ENCODE assay signal across 8 cellular contexts in the genomic region with DNA sequence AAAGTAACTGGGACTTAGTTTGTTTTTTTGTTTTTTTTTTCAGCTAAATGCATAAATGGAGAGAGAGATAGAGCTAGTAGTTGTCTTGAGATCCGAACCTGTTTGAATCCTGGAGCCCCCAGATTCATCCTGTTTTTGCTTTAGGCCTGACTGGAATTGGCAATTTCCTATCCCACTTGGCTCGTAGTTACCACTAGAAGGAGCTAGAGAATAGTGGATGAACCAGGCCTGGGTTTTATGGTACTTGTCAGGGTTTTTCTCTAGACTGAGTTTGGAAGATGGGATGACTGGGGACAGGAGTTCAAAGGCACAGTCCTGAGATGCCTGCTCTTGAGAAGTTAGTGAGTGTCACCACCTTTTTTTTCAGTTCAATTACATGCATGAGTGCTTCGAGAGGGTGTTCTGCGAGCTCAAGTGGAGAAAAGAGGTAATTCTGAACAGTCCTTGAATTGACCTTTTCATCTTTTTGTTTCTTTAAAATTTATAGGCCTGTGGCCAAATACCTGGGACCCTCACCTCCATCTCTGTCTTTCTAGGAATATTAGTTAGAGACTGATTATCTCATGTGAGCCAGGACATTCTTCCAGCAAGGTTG. TPM values are rescaled to one million over a fixed set of nuclear protein-coding genes. Genes with fewer than 3 reads are reported as not detected.
DNase-seq lines count a peak whose midpoint lies in the region; FAIRE-seq and TF ChIP-seq lines count a peak whose summit lies in the region.

No MANE protein-coding gene starts in this region.

- TF ChIP-seq CTCF in CD14-positive monocyte (IDR thresholded peaks at IDR 0.05) (peak; percentile 31), fibroblast of pulmonary artery (IDR thresholded peaks at IDR 0.05; ENCODE audit: low read length, missing control alignments) (peak; percentile 85)

- CTCF ChIA-PET in activated CD4-positive, alpha-beta T cell treated with anti-CD3 and anti-CD28 coated beads, Interleukin-2, amount 10 ng/mL, durations not matched to agents 7 days and 5 days (lab: Charles Lee) = interaction anchor here (0.8 to 1.0 kb wide), 2 partner anchors 294 to 308 kb away, joined by 3 to 4 read pairs; partner anchors contain the start of gene PSMB4

- H3K27ac Mint-ChIP-seq in CD14-positive monocyte = peak overlapping the region; percentile 21 to 91 (median 47)
- H3K27ac Mint-ChIP-seq in activated CD4-positive, alpha-beta T cell treated with anti-CD3 and anti-CD28 coated beads, Interleukin-2, amount 10 ng/mL, durations not matched to agents 7 days and 5 days = no peak overlapping the region

- H3K9me3 Mint-ChIP-seq in CD14-positive monocyte = peaks cover 0 to 3% (median 0%) of the 10 kb centered on the region in 7 donors
- no peaks in the 10 kb centered on the region for H3K9me3 Mint-ChIP-seq in activated CD4-positive, alpha-beta T cell treated with anti-CD3 and anti-CD28 coated beads, Interleukin-2, amount 10 ng/mL, durations not matched to agents 7 days and 5 days

- POLR2A ChIA-PET in activated CD4-positive, alpha-beta T cell treated with anti-CD3 and anti-CD28 coated beads, Interleukin-2, amount 10 ng/mL, durations not matched to agents 7 days and 5 days (lab: Charles Lee) = no interaction called here

- H3K27me3 Mint-ChIP-seq in CD14-positive monocyte (ENCODE audit: low read depth in 3 of 3) = no peaks in the 10 kb centered on the region
- no peaks in the 10 kb centered on the region for H3K27me3 Mint-ChIP-seq in activated CD4-positive, alpha-beta T cell treated with anti-CD3 and anti-CD28 coated beads, Interleukin-2, amount 10 ng/mL, durations not matched to agents 7 days and 5 days

- peaks cover 35% of the 10 kb centered on the region for H3K4me1 Mint-ChIP-seq in CD14-positive monocyte
- peaks cover 4% of the 10 kb centered on the region for H3K4me1 Mint-ChIP-seq in activated CD4-positive, alpha-beta T cell treated with anti-CD3 and anti-CD28 coated beads, Interleukin-2, amount 10 ng/mL, durations not matched to agents 7 days and 5 days

- no peak overlapping the region for H3K4me3 ChIP-seq in fibroblast of pulmonary artery (replicated peaks; ENCODE audit: low read depth, low read length)

- intact Hi-C loops in CD14-positive monocyte (cut with micrococcal nuclease) = no loop called here

- DNase-seq in CD14-positive monocyte (ENCODE audit: low spot score) (no peak), HT1080 (ENCODE audit: low read depth) (peak; percentile 34), RPMI8226 (peak; percentile 40), fibroblast of pulmonary artery (ENCODE audit: low read depth) (peak; percentile 62), stromal cell of bone marrow (ENCODE audit: low read depth) (peak; percentile 24), GM12892 (ENCODE audit: insufficient read length) (no peak)
- DNase-seq in activated naive CD4-positive, alpha-beta T cell treated with anti-CD3 and anti-CD28 coated beads, Interleukin-2, amount 50 U/mL, for 16 hours = no peak
- no peak for DNase-seq in activated CD4-positive, alpha-beta T cell treated with anti-CD3 and anti-CD28 coated beads, Interleukin-2, amount 10 ng/mL, durations not matched to agents 7 days and 5 days

- TF ChIP-seq POLR2A in GM12892 (IDR thresholded peaks at IDR 0.05; ENCODE audit: low read depth, low read length) = no peak

- no peak for FAIRE-seq in GM12892 (lab: Jason Lieb, UNC)

- no peak overlapping the region for H3K4me3 Mint-ChIP-seq in CD14-positive monocyte
- no peak overlapping the region for H3K4me3 Mint-ChIP-seq in activated CD4-positive, alpha-beta T cell treated with anti-CD3 and anti-CD28 coated beads, Interleukin-2, amount 10 ng/mL, durations not matched to agents 7 days and 5 days

- peaks cover 70 to 87% of the 10 kb centered on the region in 2 donors for H3K36me3 Mint-ChIP-seq in CD14-positive monocyte
- peaks cover 8% of the 10 kb centered on the region for H3K36me3 Mint-ChIP-seq in activated CD4-positive, alpha-beta T cell treated with anti-CD3 and anti-CD28 coated beads, Interleukin-2, amount 10 ng/mL, durations not matched to agents 7 days and 5 days (ENCODE audit: low read depth)

RNA-seq across cellular contexts. Expression of gene CELF3, which starts 23.4 kb away (rescaled TPM):
- polyA plus RNA-seq in CD14-positive monocyte = not detected
- not detected in 2 replicates for total RNA-seq in HT1080 (2014; rRNA removed; shearing (Covaris generic))
- not detected in 2 replicates for polyA plus RNA-seq in HT1080 (2015; cell fraction: cytosol; rRNA removed)
- polyA plus RNA-seq in HT1080 (2015; cell fraction: nucleus; rRNA removed) = 0.08 TPM in 1 of 2 replicates, not detected in the other
- not detected for total RNA-seq in activated CD4-positive, alpha-beta T cell treated with anti-CD3 and anti-CD28 coated beads, Interleukin-2, amount 10 ng/mL, durations not matched to agents 7 days and 5 days
- not detected for polyA plus RNA-seq in GM12892 (2012; ENCODE audit: missing spikeins)

RNA-seq across cellular contexts. Expression of gene RIIAD1, which starts 28.2 kb away (rescaled TPM):
- polyA plus RNA-seq in CD14-positive monocyte = not detected
- total RNA-seq in HT1080 (2014; rRNA removed; shearing (Covaris generic)) = not detected in 2 replicates
- not detected in 2 replicates for polyA plus RNA-seq in HT1080 (2015; cell fraction: cytosol; rRNA removed)
- not detected in 2 replicates for polyA plus RNA-seq in HT1080 (2015; cell fraction: nucleus; rRNA removed)
- not detected for total RNA-seq in activated CD4-positive, alpha-beta T cell treated with anti-CD3 and anti-CD28 coated beads, Interleukin-2, amount 10 ng/mL, durations not matched to agents 7 days and 5 days
- not detected for polyA plus RNA-seq in GM12892 (2012; ENCODE audit: missing spikeins)

Comparison
In these comparisons a context has a peak if more than half of its experiments do, and no peak if none do; other contexts are left out.
1. DNase-seq: peak in HT1080 (single experiment), RPMI8226 (single experiment), fibroblast of pulmonary artery (single experiment) and stromal cell of bone marrow (single experiment); none in CD14-positive monocyte (single experiment), activated naive CD4-positive, alpha-beta T cell treated with anti-CD3 and anti-CD28 coated beads, Interleukin-2, amount 50 U/mL, for 16 hours (single experiment), activated CD4-positive, alpha-beta T cell treated with anti-CD3 and anti-CD28 coated beads, Interleukin-2, amount 10 ng/mL, durations not matched to agents 7 days and 5 days (single experiment) and GM12892 (single experiment).